In the genomic region with DNA sequence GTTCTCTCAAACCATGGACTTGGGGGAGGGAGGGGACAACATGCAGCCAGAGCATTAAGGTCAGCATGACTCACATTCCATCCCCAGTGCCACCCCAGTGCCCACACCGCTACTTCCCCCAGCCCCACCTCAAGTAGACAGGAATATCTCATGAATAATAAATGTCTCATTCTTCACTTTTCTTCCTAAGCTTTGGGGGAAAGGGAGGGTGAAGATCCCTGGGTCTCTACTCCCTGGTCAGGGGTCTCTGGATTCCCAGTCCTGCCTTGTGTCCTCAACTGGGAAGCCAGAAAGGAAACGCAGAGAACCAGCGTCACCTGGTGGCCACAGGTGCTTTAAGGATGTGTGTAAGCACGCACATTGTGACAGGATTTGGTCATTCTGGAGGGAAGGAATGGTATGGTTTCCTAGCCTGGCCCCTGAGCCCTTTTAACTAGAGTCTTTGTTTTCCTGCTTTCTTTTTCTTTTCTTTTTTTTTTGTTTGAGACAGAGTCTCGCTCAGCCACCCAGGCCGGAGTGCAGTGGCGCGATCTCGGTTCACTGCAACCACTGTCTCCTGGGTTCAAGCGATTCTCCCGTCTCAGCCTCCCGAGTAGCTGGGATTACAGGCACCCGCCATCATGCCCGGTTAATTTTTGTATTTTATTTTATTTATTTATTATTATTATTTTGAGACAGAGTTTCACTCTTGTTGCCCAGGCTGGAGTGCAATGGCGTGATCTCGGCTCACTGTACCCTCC, we compare ENCODE assay signal across 8 cellular contexts. TPM values are rescaled to one million over a fixed set of nuclear protein-coding genes. Genes with fewer than 3 reads are reported as not detected.
DNase-seq lines count a peak whose midpoint lies in the region; ATAC-seq and TF ChIP-seq lines count a peak whose summit lies in the region.

No MANE protein-coding gene starts in this region.

- H4K20me1 ChIP-seq in OCI-LY7 (ENCODE audit: insufficient read depth, low read length), result no peaks in the 10 kb centered on the region

- H3K36me3 Mint-ChIP-seq in CD8-positive, alpha-beta T cell, result no peaks in the 10 kb centered on the region

- no peak overlapping the region for H2AFZ ChIP-seq in OCI-LY7 (ENCODE audit: low read length)

- no peaks in the 10 kb centered on the region for H3K9me3 Mint-ChIP-seq in CD8-positive, alpha-beta T cell

- DNase-seq in CD8-positive, alpha-beta T cell, result peak in 6 of 7 experiments; percentile 26 to 63 (median 50)
- DNase-seq in HuH-7.5 (ENCODE audit: low spot score) (peak; percentile 62), OCI-LY7 (ENCODE audit: low spot score) (peak; percentile 78), germinal center (ENCODE audit: low spot score) (peak; percentile 43), pons (ENCODE audit: low spot score) (peak; percentile 82)
- DNase-seq in activated naive CD4-positive, alpha-beta T cell (lab: John Stamatoyannopoulos, UW), result peak in 3 of 4 experiments; percentile 10 to 54 (median 41)

- no peaks in the 10 kb centered on the region for H3K9me3 ChIP-seq in CD8-positive, alpha-beta T cell (ENCODE audit: low read length)
- no peaks in the 10 kb centered on the region for H3K9me3 ChIP-seq in OCI-LY7 (ENCODE audit: low read length)

- no peaks in the 10 kb centered on the region for H3K27me3 Mint-ChIP-seq in CD8-positive, alpha-beta T cell (ENCODE audit: low read depth)

- H3K4me3 Mint-ChIP-seq in CD8-positive, alpha-beta T cell, result no peak overlapping the region

- H3K36me3 ChIP-seq in CD8-positive, alpha-beta T cell (ENCODE audit: insufficient read depth, low read length), result no peaks in the 10 kb centered on the region
- no peaks in the 10 kb centered on the region for H3K36me3 ChIP-seq in OCI-LY7 (ENCODE audit: insufficient read depth, low read length)

- H3K9me2 ChIP-seq in OCI-LY7 (ENCODE audit: insufficient read depth, low read length), result no peaks in the 10 kb centered on the region

- no peak overlapping the region for H3K27ac ChIP-seq in CD8-positive, alpha-beta T cell (ENCODE audit: low read depth, low read length)
- peak overlapping the region; percentile 55 for H3K27ac ChIP-seq in OCI-LY7 (ENCODE audit: low read depth, low read length, poor library complexity, severe bottlenecking)

- H3K27me3 ChIP-seq in CD8-positive, alpha-beta T cell (ENCODE audit: insufficient read depth, low read length), result no peaks in the 10 kb centered on the region

- peaks cover 23% of the 10 kb centered on the region for H3K4me1 Mint-ChIP-seq in CD8-positive, alpha-beta T cell (ENCODE audit: low read depth)

- POLR2A ChIA-PET in CD8-positive, alpha-beta T cell (lab: Charles Lee), result interaction anchor here (0.6 to 1.4 kb wide), 2 partner anchors 54 to 71 kb away, joined by 3 to 8 read pairs; no protein-coding TSS in a partner anchor
- POLR2A ChIA-PET in OCI-LY7 (lab: Charles Lee), result interaction anchor here (1.0 kb wide), 1 partner anchor 68 kb away, joined by 3 read pairs; no protein-coding TSS in a partner anchor

- intact Hi-C loops in CD8-positive, alpha-beta T cell (cut with DNase I, micrococcal nuclease), result loop anchor here (1.0 to 10.0 kb wide), 5 partner anchors 67 to 356 kb away; a partner anchor contains a TSS
- intact Hi-C loops in OCI-LY7 (cut with micrococcal nuclease; ENCODE audit: unreplicated experiment), result loop anchor here (1.0 kb wide), 3 partner anchors 67 to 141 kb away; no protein-coding TSS in a partner anchor

- CTCF ChIA-PET in CD8-positive, alpha-beta T cell (lab: Charles Lee), result interaction anchor here (0.7 to 7.7 kb wide), 18 partner anchors 10 to 146 kb away, joined by 3 to 59 read pairs (median 4); no protein-coding TSS in a partner anchor
- CTCF ChIA-PET in OCI-LY7 (lab: Charles Lee; ENCODE audit: unreplicated experiment), result interaction anchor here (0.6 to 1.2 kb wide), 3 partner anchors 139 to 146 kb away, joined by 3 read pairs; no protein-coding TSS in a partner anchor

- H3K4me1 ChIP-seq in CD8-positive, alpha-beta T cell (ENCODE audit: insufficient read depth, low read length), result peaks cover 31% of the 10 kb centered on the region
- peaks cover 53% of the 10 kb centered on the region for H3K4me1 ChIP-seq in OCI-LY7 (ENCODE audit: insufficient read depth, low read length, poor library complexity, severe bottlenecking)

- no peak for ATAC-seq in CD8-positive, alpha-beta T cell
- no peak for ATAC-seq in GM18861 (IDR thresholded peaks at IDR 0.05; ENCODE audit: unreplicated experiment)
- ATAC-seq in HG03439 (IDR thresholded peaks at IDR 0.05; ENCODE audit: unreplicated experiment), result no peak

- peak; percentile 61 for TF ChIP-seq CTCF in CD8-positive, alpha-beta T cell (IDR thresholded peaks at IDR 0.05)
- TF ChIP-seq CTCF in OCI-LY7 (conservative IDR thresholded peaks at IDR 0.05; ENCODE audit: low read length), result peak; percentile 96

- no TSS peak for BruUV-seq in OCI-LY7 (replicated peaks; lab: Mats Ljungman, UMichigan)

- H3K4me2 ChIP-seq in OCI-LY7 (ENCODE audit: low read length), result no peak overlapping the region

- H3K27ac Mint-ChIP-seq in CD8-positive, alpha-beta T cell, result no peak overlapping the region

- no peak overlapping the region for H3K4me3 ChIP-seq in CD8-positive, alpha-beta T cell (ENCODE audit: low read depth, low read length)
- H3K4me3 ChIP-seq in OCI-LY7 (ENCODE audit: low read depth, low read length, poor library complexity, severe bottlenecking), result no peak overlapping the region

- no peaks in the 10 kb centered on the region for H3K79me2 ChIP-seq in OCI-LY7 (ENCODE audit: insufficient read depth, low read depth, low read length)

RNA-seq across cellular contexts. Expression of a gene that starts 3.4 kb away (rescaled TPM):
- not detected for total RNA-seq in CD8-positive, alpha-beta T cell
- not detected in 2 replicates for total RNA-seq in OCI-LY7 (2014; rRNA removed; shearing (Covaris generic))
- total RNA-seq in OCI-LY7 (2022), result 0.18 and 0.30 TPM in 2 replicates

RNA-seq across cellular contexts. Expression of a gene that starts 23.6 kb away (rescaled TPM):
- total RNA-seq in CD8-positive, alpha-beta T cell, result 1 to 10 TPM; 2.1 TPM
- total RNA-seq in OCI-LY7 (2014; rRNA removed; shearing (Covaris generic)), result 0.18 and 0.32 TPM in 2 replicates
- total RNA-seq in OCI-LY7 (2022), result 2.6 and 2.9 TPM in 2 replicates

RNA-seq across cellular contexts. Expression of a gene that starts 36.0 kb away (rescaled TPM):
- total RNA-seq in CD8-positive, alpha-beta T cell, result 10 to 100 TPM; 24.1 to 25.2 TPM
- 77.5 and 86.0 TPM in 2 replicates for total RNA-seq in OCI-LY7 (2014; rRNA removed; shearing (Covaris generic))
- 114 and 121 TPM in 2 replicates for total RNA-seq in OCI-LY7 (2022)

RNA-seq across cellular contexts. Expression of a gene that starts 58.2 kb away (rescaled TPM):
- total RNA-seq in CD8-positive, alpha-beta T cell, result 100 to 1,000 TPM; 115 to 125 TPM
- total RNA-seq in OCI-LY7 (2014; rRNA removed; shearing (Covaris generic)), result 0.06 and 1.0 TPM in 2 replicates
- total RNA-seq in OCI-LY7 (2022), result 0.34 and 0.76 TPM in 2 replicates
